ENCODE assay signal across 22 cellular contexts in genomic region chr10:18700555-18700850, GRCh38.
"Had no signal": no experiment of that assay in that cellular context is flagged by ENCODE, and none has a peak within 500 bp of the region (broad histone marks: within the 10 kb centered on the region; RNA-seq: fewer than 3 reads in every experiment).

No MANE protein-coding gene starts in this region.

- H3K36me3 Mint-ChIP-seq: activated CD4-positive, alpha-beta memory T cell treated with anti-CD3 and anti-CD28 coated beads for 36 hours; neural progenitor cell; type B pancreatic cell had no signal

- ATAC-seq: activated naive CD8-positive, alpha-beta T cell treated with anti-CD3 and anti-CD28 coated beads, Interleukin-2, amount 50 U/mL, for 24 hours; body of pancreas; foreskin keratinocyte; lower lobe of right lung; naive thymus-derived CD8-positive, alpha-beta T cell had no signal

- H3K27ac Mint-ChIP-seq: activated B cell treated with CpG ODN at 0.5 μM for 24 hours; activated CD4-positive, alpha-beta memory T cell treated with anti-CD3 and anti-CD28 coated beads for 36 hours; activated naive CD4-positive, alpha-beta T cell treated with anti-CD3 and anti-CD28 coated beads for 36 hours; activated naive CD8-positive, alpha-beta T cell treated with anti-CD3 and anti-CD28 coated beads, Interleukin-2, amount 50 U/mL, for 24 hours; activated T-cell treated with anti-CD3 and anti-CD28 coated beads, Interleukin-2, amount 50 U/mL, for 72 hours; neural progenitor cell; type B pancreatic cell had no signal

- H3K4me1 ChIP-seq: body of pancreas, foreskin keratinocyte, lower lobe of right lung, neural progenitor cell, vagina had no signal

- H3K9me3 Mint-ChIP-seq: activated B cell treated with CpG ODN at 0.5 μM for 24 hours; activated naive CD4-positive, alpha-beta T cell treated with anti-CD3 and anti-CD28 coated beads for 36 hours; activated naive CD8-positive, alpha-beta T cell treated with anti-CD3 and anti-CD28 coated beads, Interleukin-2, amount 50 U/mL, for 24 hours; activated T-cell treated with anti-CD3 and anti-CD28 coated beads, Interleukin-2, amount 50 U/mL, for 72 hours; type B pancreatic cell had no signal

- H3K4me1 Mint-ChIP-seq: activated B cell treated with CpG ODN at 0.5 μM for 24 hours, neural progenitor cell had no signal

- DNase-seq: activated B cell treated with CpG ODN at 0.5 μM for 24 hours; activated CD4-positive, alpha-beta memory T cell treated with anti-CD3 and anti-CD28 coated beads for 36 hours; activated CD4-positive, alpha-beta T cell treated with anti-CD3 and anti-CD28 coated beads for 4 hours; activated effector memory CD4-positive, alpha-beta T cell treated with Interleukin-2 at 50 U/mL for 16 hours; activated naive CD8-positive, alpha-beta T cell treated with anti-CD3 and anti-CD28 coated beads, Interleukin-2, amount 50 U/mL, for 24 hours; activated T-cell treated with anti-CD3 and anti-CD28 coated beads, Interleukin-2, amount 50 U/mL, for 72 hours; anterior cingulate cortex; body of pancreas; effector memory CD4-positive, alpha-beta T cell; foreskin keratinocyte; lower lobe of right lung; mesendoderm; naive thymus-derived CD8-positive, alpha-beta T cell; retina; stimulated activated CD4-positive, alpha-beta T cell treated with anti-CD3 and anti-CD28 coated beads, Interleukin-2, amount 100 ng/mL, for 48 hours; stimulated activated naive CD4-positive, alpha-beta T cell had no signal

- H3K9ac ChIP-seq: neural progenitor cell had no signal

- H3K36me3 ChIP-seq: lower lobe of right lung, neural progenitor cell, thoracic aorta, vagina had no signal

- H3K4me3 ChIP-seq: body of pancreas, lower lobe of right lung, neural progenitor cell, thoracic aorta, vagina had no signal

- H3K4me3 Mint-ChIP-seq: activated B cell treated with CpG ODN at 0.5 μM for 24 hours; activated CD4-positive, alpha-beta memory T cell treated with anti-CD3 and anti-CD28 coated beads for 36 hours; activated naive CD4-positive, alpha-beta T cell treated with anti-CD3 and anti-CD28 coated beads for 36 hours; activated naive CD8-positive, alpha-beta T cell treated with anti-CD3 and anti-CD28 coated beads, Interleukin-2, amount 50 U/mL, for 24 hours; activated T-cell treated with anti-CD3 and anti-CD28 coated beads, Interleukin-2, amount 50 U/mL, for 72 hours; naive thymus-derived CD8-positive, alpha-beta T cell; neural progenitor cell; type B pancreatic cell had no signal

- H3K27ac ChIP-seq: body of pancreas, foreskin keratinocyte, lower lobe of right lung, neural progenitor cell, thoracic aorta, vagina had no signal

- H3K9me3 ChIP-seq: body of pancreas, lower lobe of right lung, thoracic aorta, vagina had no signal

- H3K4me2 ChIP-seq: neural progenitor cell had no signal

- H2AFZ ChIP-seq: neural progenitor cell had no signal

- H3K27me3 ChIP-seq: body of pancreas, foreskin keratinocyte, neural progenitor cell, vagina had no signal

- H3K27me3 Mint-ChIP-seq: activated B cell treated with CpG ODN at 0.5 μM for 24 hours; activated CD4-positive, alpha-beta memory T cell treated with anti-CD3 and anti-CD28 coated beads for 36 hours; activated naive CD8-positive, alpha-beta T cell treated with anti-CD3 and anti-CD28 coated beads, Interleukin-2, amount 50 U/mL, for 24 hours; progenitor cell of endocrine pancreas; type B pancreatic cell had no signal
